In the genomic region with DNA sequence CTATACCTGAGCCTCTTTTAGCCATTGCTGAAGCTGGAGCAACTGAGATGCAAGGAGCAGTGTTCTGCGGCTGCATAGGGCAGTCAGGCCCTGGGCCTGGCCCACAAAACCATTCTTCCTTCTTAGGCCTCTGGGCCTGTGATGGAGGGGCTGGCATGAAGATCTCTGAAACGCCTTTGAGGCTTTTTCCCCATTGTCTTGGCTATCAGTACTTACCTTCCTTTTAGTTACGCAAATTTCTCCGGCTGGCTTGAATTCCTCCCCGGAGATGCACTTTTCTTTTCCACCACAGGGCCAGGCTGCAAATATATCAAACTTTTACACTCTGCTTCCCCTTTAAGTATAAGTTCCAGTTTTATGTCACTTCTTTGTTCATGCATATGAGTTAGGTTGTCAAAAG, we compare ENCODE assay signal across 34 cellular contexts.
"Had no signal": no experiment of that assay in that cellular context is flagged by ENCODE, and none has a peak within 500 bp of the region (broad histone marks: within the 10 kb centered on the region; RNA-seq: fewer than 3 reads in every experiment).

No MANE protein-coding gene starts in this region.

- H3K4me2 ChIP-seq: PC-9 had no signal

- H3K27me3 ChIP-seq: brain microvascular endothelial cell, MG63 had no signal

- H3K27me3 Mint-ChIP-seq: activated CD4-positive, alpha-beta memory T cell treated with anti-CD3 and anti-CD28 coated beads, Interleukin-2, amount 10 ng/mL, durations not matched to agents 7 days and 5 days; activated CD8-positive, alpha-beta memory T cell treated with anti-CD3 and anti-CD28 coated beads, Interleukin-2, amount 10 ng/mL, durations not matched to agents 7 days and 5 days; activated naive CD4-positive, alpha-beta T cell treated with anti-CD3 and anti-CD28 coated beads, Interleukin-2, amount 10 ng/mL, durations not matched to agents 7 days and 5 days; activated naive CD8-positive, alpha-beta T cell; activated naive CD8-positive, alpha-beta T cell treated with anti-CD3 and anti-CD28 coated beads, Interleukin-2, amount 50 U/mL, for 24 hours; central memory CD8-positive, alpha-beta T cell; T-cell had no signal

- H3K9me3 ChIP-seq: MG63 had no signal

- H3K36me3 Mint-ChIP-seq: activated CD8-positive, alpha-beta memory T cell treated with anti-CD3 and anti-CD28 coated beads, Interleukin-2, amount 10 ng/mL, durations not matched to agents 7 days and 5 days; activated naive CD4-positive, alpha-beta T cell treated with anti-CD3 and anti-CD28 coated beads, Interleukin-2, amount 10 ng/mL, durations not matched to agents 7 days and 5 days; activated naive CD8-positive, alpha-beta T cell; T-cell had no signal

- H3K4me1 Mint-ChIP-seq: activated CD4-positive, alpha-beta memory T cell treated with anti-CD3 and anti-CD28 coated beads, Interleukin-2, amount 10 ng/mL, durations not matched to agents 7 days and 5 days; activated CD8-positive, alpha-beta memory T cell treated with anti-CD3 and anti-CD28 coated beads, Interleukin-2, amount 10 ng/mL, durations not matched to agents 7 days and 5 days; activated naive CD4-positive, alpha-beta T cell treated with anti-CD3 and anti-CD28 coated beads, Interleukin-2, amount 10 ng/mL, durations not matched to agents 7 days and 5 days; activated naive CD8-positive, alpha-beta T cell treated with anti-CD3 and anti-CD28 coated beads, Interleukin-2, amount 50 U/mL, for 24 hours; central memory CD8-positive, alpha-beta T cell; T-cell had no signal

- H3K27ac ChIP-seq: brain microvascular endothelial cell, PC-9, RWPE1, VCaP had no signal

- H3K4me3 Mint-ChIP-seq: activated CD4-positive, alpha-beta memory T cell treated with anti-CD3 and anti-CD28 coated beads, Interleukin-2, amount 10 ng/mL, durations not matched to agents 7 days and 5 days; activated CD8-positive, alpha-beta memory T cell treated with anti-CD3 and anti-CD28 coated beads, Interleukin-2, amount 10 ng/mL, durations not matched to agents 7 days and 5 days; activated naive CD4-positive, alpha-beta T cell treated with anti-CD3 and anti-CD28 coated beads, Interleukin-2, amount 10 ng/mL, durations not matched to agents 7 days and 5 days; activated naive CD8-positive, alpha-beta T cell; activated naive CD8-positive, alpha-beta T cell treated with anti-CD3 and anti-CD28 coated beads, Interleukin-2, amount 50 U/mL, for 24 hours; central memory CD8-positive, alpha-beta T cell; T-cell had no signal

- ATAC-seq: activated CD8-positive, alpha-beta memory T cell treated with anti-CD3 and anti-CD28 coated beads, Interleukin-2, amount 10 ng/mL, durations not matched to agents 7 days and 5 days; activated naive CD8-positive, alpha-beta T cell treated with anti-CD3 and anti-CD28 coated beads, Interleukin-2, amount 50 U/mL, for 24 hours; Right ventricle myocardium inferior; SK-N-SH treated with all-trans-retinoic acid at 6 μM for 48 hours; T-cell had no signal

- H3K27ac Mint-ChIP-seq: activated CD4-positive, alpha-beta memory T cell treated with anti-CD3 and anti-CD28 coated beads, Interleukin-2, amount 10 ng/mL, durations not matched to agents 7 days and 5 days; activated CD8-positive, alpha-beta memory T cell treated with anti-CD3 and anti-CD28 coated beads, Interleukin-2, amount 10 ng/mL, durations not matched to agents 7 days and 5 days; activated naive CD4-positive, alpha-beta T cell treated with anti-CD3 and anti-CD28 coated beads, Interleukin-2, amount 10 ng/mL, durations not matched to agents 7 days and 5 days; activated naive CD8-positive, alpha-beta T cell; activated naive CD8-positive, alpha-beta T cell treated with anti-CD3 and anti-CD28 coated beads, Interleukin-2, amount 50 U/mL, for 24 hours; T-cell had no signal

- H3K36me3 ChIP-seq: brain microvascular endothelial cell, MG63 had no signal

- DNase-seq: activated CD4-positive, alpha-beta memory T cell treated with anti-CD3 and anti-CD28 coated beads, Interleukin-2, amount 10 ng/mL, durations not matched to agents 7 days and 5 days; activated CD4-positive, alpha-beta T cell treated with anti-CD3 and anti-CD28 coated beads for 1 hour; activated CD4-positive, alpha-beta T cell treated with anti-CD3 and anti-CD28 coated beads for 48 hours; activated CD4-positive, CD25-positive, alpha-beta regulatory T cell; activated CD8-positive, alpha-beta memory T cell treated with anti-CD3 and anti-CD28 coated beads for 24 hours; activated CD8-positive, alpha-beta memory T cell treated with anti-CD3 and anti-CD28 coated beads, Interleukin-2, amount 10 ng/mL, durations not matched to agents 7 days and 5 days; activated CD8-positive, alpha-beta memory T cell treated with anti-CD3 and anti-CD28 coated beads, Interleukin-2, amount 50 U/mL, for 48 hours; activated effector memory CD4-positive, alpha-beta T cell treated with Interleukin-2 at 50 U/mL for 16 hours; activated naive CD4-positive, alpha-beta T cell treated with anti-CD3 and anti-CD28 coated beads, Interleukin-2, amount 10 ng/mL, durations not matched to agents 7 days and 5 days; activated naive CD8-positive, alpha-beta T cell treated with anti-CD3 and anti-CD28 coated beads, Interleukin-2, amount 50 U/mL, for 24 hours; activated T-cell treated with anti-CD3 and anti-CD28 coated beads, Interleukin-2, amount 50 U/mL, for 48 hours; anterior cingulate cortex; brain microvascular endothelial cell; Kasumi-1; KG1; MG63; MV-4-11; NCI-H1092; NCI-H1436 treated with DMSO at 0.1 percent for 48 hours; NCI-H1694 treated with DMSO at 0.1 percent for 48 hours; NCI-H2029; NCI-H345; NCI-H524 treated with DMSO at 0.1 percent for 48 hours; PC-9; SIG-M5; T-cell; T-helper 2 cell; T-helper 9 cell had no signal

- H3K4me3 ChIP-seq: MG63, PC-9 had no signal

- H2AFZ ChIP-seq: PC-9 had no signal
